9 cellular contexts compared by ENCODE assay signal in the genomic region with DNA sequence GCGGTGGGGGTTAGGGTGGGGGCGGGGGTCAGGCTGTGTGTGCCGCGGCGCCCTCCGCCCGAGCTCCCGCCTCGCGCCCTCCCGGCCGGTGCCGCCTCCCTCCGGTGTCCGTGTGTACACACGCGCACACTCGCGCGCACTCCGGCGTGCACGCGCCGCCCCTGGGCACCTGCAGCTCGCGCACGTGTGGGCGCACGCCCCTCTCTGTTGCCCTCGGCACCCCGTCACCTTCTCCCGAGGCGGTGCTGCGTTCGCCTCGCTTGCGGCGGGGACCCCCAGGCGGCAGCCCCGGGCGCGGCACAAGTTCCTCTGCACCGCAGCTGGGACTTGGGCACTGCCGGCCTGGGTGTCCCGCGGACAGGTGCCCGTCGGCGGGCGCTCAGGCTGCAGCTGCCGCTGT. TPM values are rescaled to one million over a fixed set of nuclear protein-coding genes. Genes with fewer than 3 reads are reported as not detected.
A peak's percentile ranks its signal among the peaks of the same experiment; 100 is the strongest.
DNase-seq lines count a peak whose midpoint lies in the region; ATAC-seq and TF ChIP-seq lines count a peak whose summit lies in the region.
"Had no signal": no experiment of that assay in that cellular context is flagged by ENCODE, and none has a peak within 500 bp of the region (broad histone marks: within the 10 kb centered on the region; RNA-seq: fewer than 3 reads in every experiment).

No MANE protein-coding gene starts in this region.

- peaks cover 3 to 36% (median 22%) of the 10 kb centered on the region in 4 donors for H3K4me1 ChIP-seq in stomach

- no peak for ATAC-seq in GM21390 (IDR thresholded peaks at IDR 0.05; ENCODE audit: unreplicated experiment)

- no peak for TF ChIP-seq POLR2A in stomach (IDR thresholded peaks at IDR 0.05)

- peaks cover 0 to 15% (median 0%) of the 10 kb centered on the region in 3 donors for H3K27me3 ChIP-seq in stomach

- 0 to 2% (median 1%) methylated on average over 22 to 52 of the region's 52 CpGs for WGBS in stomach, 5 donors

- H3K27ac ChIP-seq in stomach = peak overlapping the region; percentile 76 to 91 (median 84)

- DNase-seq in NCI-H2171 (lab: John Stamatoyannopoulos, UW) = peak; percentile 71
- DNase-seq in cardiac fibroblast (ENCODE audit: low read depth in 2 of 2) = no peak
- peak; percentile 84 for DNase-seq in left kidney (ENCODE audit: low read depth, low spot score)
- DNase-seq in stomach = peak; percentile 70
- no peak for DNase-seq in effector CD4-positive, alpha-beta T cell
- DNase-seq in activated CD4-positive, alpha-beta T cell treated with anti-CD3 and anti-CD28 coated beads for 1 hour = no peak
- DNase-seq: naive B cell had no signal

- H3K4me3 ChIP-seq in GM08714 (ENCODE audit: low read length) (peak overlapping the region; percentile 9; the same call in 1 of the 2 replicates), cardiac fibroblast (replicated peaks in 1 of 2; ENCODE audit: low read depth in 2 of 2, low read length in 2 of 2) (peak overlapping the region; percentile 48), stomach (peak overlapping the region; percentile 74 to 90 (median 81))

- intact Hi-C loops in stomach (cut with DNase I; ENCODE audit: low total_unique reads) = no loop called here

- H3K36me3 ChIP-seq in stomach = no peaks in the 10 kb centered on the region

- peaks cover 5 to 28% (median 11%) of the 10 kb centered on the region in 4 donors for H3K9me3 ChIP-seq in stomach

- no peak for TF ChIP-seq EP300 in stomach (IDR thresholded peaks at IDR 0.05)

- TF ChIP-seq CTCF in cardiac fibroblast (IDR thresholded peaks at IDR 0.05; ENCODE audit: low read depth, low read length) (no peak), stomach (IDR thresholded peaks at IDR 0.05) (no peak)

RNA-seq across cellular contexts. Expression of gene MACROD2, which starts 0.5 kb away (rescaled TPM):
- 10 to 100 TPM in 4 of 5 donors, not detected in 1; 10.9 to 31.3 (median 25.3) TPM for total RNA-seq in stomach
- 1 to 10 TPM in 1 of 3 donors, under 1 TPM in 2; 0.78 to 2.1 (median 1.00) TPM for polyA plus RNA-seq in stomach

RNA-seq across cellular contexts. Expression of gene SEL1L2, which starts 5.4 kb away (rescaled TPM):
- 1 to 10 TPM in 1 of 5 donors, not detected in 4; 2.2 TPM for total RNA-seq in stomach
- polyA plus RNA-seq in stomach = not detected

Comparison
In these comparisons a context has a peak if more than half of its experiments do, and no peak if none do; other contexts are left out.
1. H3K4me3 ChIP-seq: peak in every context shown above with its lines; median percentile 81 in stomach; 48 in cardiac fibroblast; 9 in GM08714.
2. DNase-seq: peak in NCI-H2171 (single experiment), left kidney (single experiment) and stomach (single experiment); none in cardiac fibroblast (0 of 2), effector CD4-positive, alpha-beta T cell (single experiment) and activated CD4-positive, alpha-beta T cell treated with anti-CD3 and anti-CD28 coated beads for 1 hour (single experiment).